ENCODE assay signal across 8 cellular contexts in genomic region chr12:100199347-100200136, GRCh38. TPM values are rescaled to one million over a fixed set of nuclear protein-coding genes. Genes with fewer than 3 reads are reported as not detected.
A peak's percentile ranks its signal among the peaks of the same experiment; 100 is the strongest.
DNase-seq lines count a peak whose midpoint lies in the region; ATAC-seq and TF ChIP-seq lines count a peak whose summit lies in the region.

No MANE protein-coding gene starts in this region.

- intact Hi-C loops in IMR-90 (cut with micrococcal nuclease): loop anchor here (1.0 to 10.0 kb wide), 4 partner anchors 45 to 385 kb away; partner anchors contain the start of gene BLTP3B
- intact Hi-C loops in activated naive CD4-positive, alpha-beta T cell treated with anti-CD3 and anti-CD28 coated beads for 36 hours (cut with micrococcal nuclease): loop anchor here (1.0 to 5.0 kb wide), 9 partner anchors 35 to 1697 kb away; partner anchors contain the start of genes APAF1, BLTP3B, DEPDC4 and SCYL2
- intact Hi-C loops in left cardiac atrium (cut with DNase I): loop anchor here in 1 of 2 donors (5.0 kb wide), 1 partner anchor 57 kb away; the partner anchor contains the start of gene BLTP3B

- H3K4me2 ChIP-seq in DOHH2 (ENCODE audit: low read length) (peak overlapping the region; percentile 99), IMR-90 (ENCODE audit: low read depth, low read length) (peak overlapping the region; percentile 74)

- no peak overlapping the region for H3K18ac ChIP-seq in IMR-90 (ENCODE audit: low read depth, low read length)

- no peak overlapping the region for H2AK5ac ChIP-seq in IMR-90 (ENCODE audit: low read depth, low read length)

- peaks cover 52% of the 10 kb centered on the region for H3K79me2 ChIP-seq in DOHH2 (ENCODE audit: control insufficient read depth, low read length)

- TF ChIP-seq POLR2A in IMR-90 (IDR thresholded peaks at IDR 0.05; ENCODE audit: low read depth, low read length): no peak

- H3K27ac ChIP-seq in DOHH2 (ENCODE audit: low read depth, low read length) (peak overlapping the region; percentile 54), IMR-90 (ENCODE audit: insufficient read depth, low read length) (no peak overlapping the region; the same call in 1 of the 2 replicates), SJCRH30 (peak overlapping the region; percentile 26; the same call in 1 of the 2 replicates)

- no peak for TF ChIP-seq RAD21 in IMR-90 (IDR thresholded peaks at IDR 0.05; ENCODE audit: low read length)

- no peak for TF ChIP-seq CTCF in DOHH2 (IDR thresholded peaks at IDR 0.05; ENCODE audit: low read depth, low read length, poor library complexity, severe bottlenecking)
- no peak for TF ChIP-seq CTCF in IMR-90 (conservative IDR thresholded peaks at IDR 0.05; ENCODE audit: low read depth, low read length)

- H2BK15ac ChIP-seq in IMR-90 (ENCODE audit: low read depth, low read length): no peak overlapping the region

- no peaks in the 10 kb centered on the region for H3K9me2 ChIP-seq in DOHH2 (replicated peaks; ENCODE audit: control insufficient read depth, low read length)

- peak overlapping the region; percentile 93 for H3K4me3 ChIP-seq in DOHH2 (ENCODE audit: low read length)
- peak overlapping the region; percentile 78 for H3K4me3 ChIP-seq in IMR-90 (ENCODE audit: insufficient read depth, low read depth, low read length)
- H3K4me3 ChIP-seq in SJCRH30: peak overlapping the region; percentile 68

- H3K56ac ChIP-seq in IMR-90 (ENCODE audit: extremely low read depth, insufficient read depth, low read length): no peak overlapping the region

- H4K20me1 ChIP-seq in DOHH2 (ENCODE audit: control insufficient read depth, insufficient read depth, low read depth, low read length): no peaks in the 10 kb centered on the region
- no peaks in the 10 kb centered on the region for H4K20me1 ChIP-seq in IMR-90 (ENCODE audit: insufficient read depth, low read length)

- ATAC-seq in GM21576 (IDR thresholded peaks at IDR 0.05; ENCODE audit: unreplicated experiment) (peak; percentile 75), IMR-90 (ENCODE audit: low read depth) (peak; percentile 21), left cardiac atrium (peak; percentile 77 to 87)

- H2BK5ac ChIP-seq in IMR-90 (ENCODE audit: low read depth, low read length, poor library complexity, severe bottlenecking): no peak overlapping the region

- H3K23ac ChIP-seq in IMR-90 (ENCODE audit: low read depth, low read length): no peak overlapping the region

- H3K4ac ChIP-seq in IMR-90 (ENCODE audit: low read depth, low read length): no peak overlapping the region; the same call in 1 of the 2 replicates

- peak overlapping the region; percentile 99 for H3K4me3 Mint-ChIP-seq in activated naive CD4-positive, alpha-beta T cell treated with anti-CD3 and anti-CD28 coated beads for 36 hours

- no peaks in the 10 kb centered on the region; the same call in 1 of the 2 replicates for H3K9me1 ChIP-seq in IMR-90 (ENCODE audit: insufficient read depth, low read length)

- H3K27ac Mint-ChIP-seq in activated naive CD4-positive, alpha-beta T cell treated with anti-CD3 and anti-CD28 coated beads for 36 hours: peak overlapping the region; percentile 99

- DNase-seq in IMR-90 (no peak), SJCRH30 (peak; percentile 61 to 66), left cardiac atrium (peak; percentile 69), retina (peak; percentile 70), dedifferentiated amniotic fluid mesenchymal stem cell (ENCODE audit: extremely low spot score) (no peak)
- DNase-seq in activated naive CD4-positive, alpha-beta T cell treated with anti-CD3 and anti-CD28 coated beads for 36 hours: peak; percentile 78

- WGBS in IMR-90 (ENCODE audit: extremely low coverage in 2 of 2, insufficient read length in 1 of 2), 2 experiments: 3% methylated on average over 52 of the region's 78 CpGs; no CpG with 5 or more reads in 1 of the 2 experiments

- H3K4me1 ChIP-seq in DOHH2 (ENCODE audit: control insufficient read depth, low read length): peaks cover 29% of the 10 kb centered on the region
- H3K4me1 ChIP-seq in IMR-90 (ENCODE audit: control insufficient read depth, insufficient read depth, low read length): peaks cover 2% of the 10 kb centered on the region; the same call in 1 of the 2 replicates
- H3K4me1 ChIP-seq in SJCRH30: no peaks in the 10 kb centered on the region

- peak overlapping the region; percentile 97 for H2AFZ ChIP-seq in IMR-90 (replicated peaks; ENCODE audit: low read length, poor library complexity)

- no peaks in the 10 kb centered on the region for H3K9me3 ChIP-seq in DOHH2 (ENCODE audit: control insufficient read depth, insufficient read depth, low read length)
- no peaks in the 10 kb centered on the region for H3K9me3 ChIP-seq in IMR-90 (ENCODE audit: control insufficient read depth, insufficient read depth, low read length)
- H3K9me3 ChIP-seq in SJCRH30 (replicated peaks): no peaks in the 10 kb centered on the region

- H3K36me3 Mint-ChIP-seq in activated naive CD4-positive, alpha-beta T cell treated with anti-CD3 and anti-CD28 coated beads for 36 hours (ENCODE audit: low read depth): peaks cover 13% of the 10 kb centered on the region

- CTCF ChIA-PET in IMR-90 (lab: Yijun Ruan, JAX): no interaction called here
- CTCF ChIA-PET in activated naive CD4-positive, alpha-beta T cell treated with anti-CD3 and anti-CD28 coated beads for 36 hours (lab: Charles Lee): interaction anchor here (2.0 kb wide), 1 partner anchor 53 kb away, joined by 6 read pairs; no protein-coding TSS in a partner anchor

- dilution Hi-C loops in IMR-90 (cut with HindIII; ENCODE audit: low sequenced_read_pairs, unreplicated experiment): no loop called here

- H4K5ac ChIP-seq in IMR-90 (ENCODE audit: low read depth, low read length): 0 out of 2 replicates have a peak overlapping the region, but pooled peaks have one; percentile 25

- H3K36me3 ChIP-seq in DOHH2 (ENCODE audit: control insufficient read depth, low read length) (peaks cover 11% of the 10 kb centered on the region), IMR-90 (ENCODE audit: control insufficient read depth, insufficient read depth, low read length) (peaks cover 1% of the 10 kb centered on the region; the same call in 1 of the 2 replicates), SJCRH30 (no peaks in the 10 kb centered on the region)

- no peaks in the 10 kb centered on the region for H3K9me3 Mint-ChIP-seq in activated naive CD4-positive, alpha-beta T cell treated with anti-CD3 and anti-CD28 coated beads for 36 hours

- peak overlapping the region; percentile 44 for H2AK9ac ChIP-seq in IMR-90 (replicated peaks; ENCODE audit: low read depth, low read length, poor library complexity)

- H3F3A ChIP-seq in DOHH2 (ENCODE audit: control insufficient read depth, insufficient read depth): no peaks in the 10 kb centered on the region

- no TSS peak for BruUV-seq in IMR-90 (replicated peaks; lab: Mats Ljungman, UMichigan)

- no peak overlapping the region for H4K91ac ChIP-seq in IMR-90 (ENCODE audit: insufficient read depth, low read depth, low read length)

- no peak overlapping the region for H3K9ac ChIP-seq in IMR-90 (ENCODE audit: low read depth, low read length)

- no peak overlapping the region for H2BK120ac ChIP-seq in IMR-90 (ENCODE audit: low read depth, low read length)

- H3K14ac ChIP-seq in IMR-90 (replicated peaks; ENCODE audit: low read depth, low read length): no peak overlapping the region

- H3K27me3 ChIP-seq in DOHH2 (ENCODE audit: control insufficient read depth, low read length): no peaks in the 10 kb centered on the region
- no peaks in the 10 kb centered on the region for H3K27me3 ChIP-seq in IMR-90 (ENCODE audit: control insufficient read depth, insufficient read depth, low read length)
- H3K27me3 ChIP-seq in SJCRH30: no peaks in the 10 kb centered on the region

- no peak overlapping the region for H2BK20ac ChIP-seq in IMR-90 (ENCODE audit: low read depth, low read length)

- peak overlapping the region; percentile 30 to 35; a peak in 1 of 4 replicates for H4K8ac ChIP-seq in IMR-90 (ENCODE audit: low read depth in 2 of 2, low read length in 2 of 2)

- peaks cover 27% of the 10 kb centered on the region for H3K4me1 Mint-ChIP-seq in activated naive CD4-positive, alpha-beta T cell treated with anti-CD3 and anti-CD28 coated beads for 36 hours (ENCODE audit: low read depth)

- in situ Hi-C loops in IMR-90 (cut with MboI; ENCODE audit: low sequenced_read_pairs): no loop called here

- no peaks in the 10 kb centered on the region for H3K27me3 Mint-ChIP-seq in activated naive CD4-positive, alpha-beta T cell treated with anti-CD3 and anti-CD28 coated beads for 36 hours (ENCODE audit: low read depth)

- POLR2A ChIA-PET in IMR-90 (lab: Charles Lee; ENCODE audit: unreplicated experiment): no interaction called here

- H3K79me1 ChIP-seq in IMR-90 (ENCODE audit: low read depth in 1 of 2, low read length in 2 of 2): peaks cover 0 to 19% of the 10 kb centered on the region in 2 experiments; a peak in 2 of 4 replicates

TF ChIP-seq in IMR-90, 13 proteins besides CTCF, POLR2A, EP300 and RAD21 (continues in another document):
- TF ChIP-seq RFX5 (IDR thresholded peaks at IDR 0.05; ENCODE audit: low read depth, low read length) (no peak), FOS (IDR thresholded peaks at IDR 0.05; ENCODE audit: low read depth, low read length) (no peak), CEBPB (IDR thresholded peaks at IDR 0.05; ENCODE audit: low read depth, low read length) (no peak), MAZ (IDR thresholded peaks at IDR 0.05; ENCODE audit: borderline replicate concordance, low read depth, low read length) (no peak), NFE2L2 (IDR thresholded peaks at IDR 0.05; ENCODE audit: low read depth, low read length) (no peak), SMC3 (IDR thresholded peaks at IDR 0.05; ENCODE audit: low read depth, low read length) (no peak), MAFK (IDR thresholded peaks at IDR 0.05; ENCODE audit: low read depth, low read length) (no peak), BHLHE40 (IDR thresholded peaks at IDR 0.05; ENCODE audit: low read depth, low read length) (no peak), CHD1 (IDR thresholded peaks at IDR 0.05; ENCODE audit: low read depth, low read length) (no peak), RCOR1 (IDR thresholded peaks at IDR 0.05; ENCODE audit: insufficient replicate concordance, low read length) (no peak)

RNA-seq across cellular contexts. Expression of gene ACTR6, which starts 1.1 kb away (rescaled TPM):
- total RNA-seq in IMR-90 (2012; rRNA removed): 10.2 and 20.6 TPM in 2 replicates
- 9.7 and 14.5 TPM in 2 replicates for polyA plus RNA-seq in IMR-90 (2012; rRNA removed)
- polyA plus RNA-seq in IMR-90 (2012; cell fraction: cytosol; rRNA removed): 0.64 and 0.84 TPM in 2 replicates
- polyA plus RNA-seq in IMR-90 (2012; cell fraction: nucleus; rRNA removed; ENCODE audit: low replicate concordance): 0.22 and 5.4 TPM in 2 replicates
- 25.2 TPM in 2 replicates for total RNA-seq in SJCRH30 (2014; rRNA removed; shearing (Covaris generic))
- 10 to 100 TPM; 38.0 to 41.8 TPM for total RNA-seq in activated naive CD4-positive, alpha-beta T cell treated with anti-CD3 and anti-CD28 coated beads for 36 hours
- total RNA-seq in left cardiac atrium: 10 to 100 TPM; 19.7 to 24.3 TPM

RNA-seq across cellular contexts. Expression of gene BLTP3B, which starts 56.9 kb away (rescaled TPM):
- total RNA-seq in IMR-90 (2012; rRNA removed): 38.7 and 44.7 TPM in 2 replicates
- polyA plus RNA-seq in IMR-90 (2012; rRNA removed): 8.9 and 10.6 TPM in 2 replicates
- 1.4 and 1.6 TPM in 2 replicates for polyA plus RNA-seq in IMR-90 (2012; cell fraction: cytosol; rRNA removed)
- polyA plus RNA-seq in IMR-90 (2012; cell fraction: nucleus; rRNA removed; ENCODE audit: low replicate concordance): 0.51 and 4.5 TPM in 2 replicates
- 27.1 and 33.6 TPM in 2 replicates for total RNA-seq in SJCRH30 (2014; rRNA removed; shearing (Covaris generic))
- total RNA-seq in activated naive CD4-positive, alpha-beta T cell treated with anti-CD3 and anti-CD28 coated beads for 36 hours: 10 to 100 TPM; 27.0 to 27.2 TPM
- 10 to 100 TPM; 13.5 to 19.4 TPM for total RNA-seq in left cardiac atrium

Comparison
In these comparisons a context has a peak if more than half of its experiments do, and no peak if none do; other contexts are left out.
1. ATAC-seq: peak in every context shown above with its lines; median percentile 82 in left cardiac atrium; 75 in GM21576; 21 in IMR-90.
2. DNase-seq: peak in SJCRH30 (2 of 2), activated naive CD4-positive, alpha-beta T cell treated with anti-CD3 and anti-CD28 coated beads for 36 hours (single experiment), left cardiac atrium (single experiment) and retina (single experiment); none in IMR-90 (single experiment) and dedifferentiated amniotic fluid mesenchymal stem cell (single experiment).
3. Peak in every context shown above with its lines, with median percentiles within 50 percentile points of each other: H3K4me3 ChIP-seq.